ENCODE assay signal across 1 cellular context in the genomic region with DNA sequence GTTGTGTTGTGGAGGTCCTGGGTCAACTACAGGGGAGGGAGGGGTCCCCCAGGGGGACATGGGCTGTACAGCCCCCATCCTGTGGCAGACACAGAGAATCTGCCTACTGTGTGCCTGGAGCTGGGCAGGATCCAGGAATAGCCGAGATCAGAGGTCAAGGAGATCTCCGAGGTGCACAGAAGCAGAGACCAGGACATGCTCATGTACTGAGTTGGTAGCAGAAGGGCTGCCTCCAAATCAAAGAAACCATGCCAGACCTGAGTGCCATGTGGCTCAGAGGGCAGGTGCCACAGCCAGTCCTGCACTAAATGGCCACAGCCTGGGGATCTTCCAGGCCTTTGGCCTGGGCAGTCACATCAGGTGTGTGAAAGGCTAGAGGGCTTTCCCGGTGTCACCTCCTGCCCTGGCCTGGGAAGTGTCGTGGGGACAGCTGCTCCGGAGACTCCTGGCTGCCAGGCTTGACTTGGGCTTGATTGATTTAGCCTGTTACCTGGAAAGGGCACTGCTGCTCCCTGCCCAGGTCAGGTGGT.
TF ChIP-seq lines count a peak whose summit lies in the region.

No MANE protein-coding gene starts in this region.

TF ChIP-seq in HepG2, 621 proteins besides CTCF, POLR2A, EP300 and RAD21 (continued from another document):
- TF ChIP-seq, protein P1, sequence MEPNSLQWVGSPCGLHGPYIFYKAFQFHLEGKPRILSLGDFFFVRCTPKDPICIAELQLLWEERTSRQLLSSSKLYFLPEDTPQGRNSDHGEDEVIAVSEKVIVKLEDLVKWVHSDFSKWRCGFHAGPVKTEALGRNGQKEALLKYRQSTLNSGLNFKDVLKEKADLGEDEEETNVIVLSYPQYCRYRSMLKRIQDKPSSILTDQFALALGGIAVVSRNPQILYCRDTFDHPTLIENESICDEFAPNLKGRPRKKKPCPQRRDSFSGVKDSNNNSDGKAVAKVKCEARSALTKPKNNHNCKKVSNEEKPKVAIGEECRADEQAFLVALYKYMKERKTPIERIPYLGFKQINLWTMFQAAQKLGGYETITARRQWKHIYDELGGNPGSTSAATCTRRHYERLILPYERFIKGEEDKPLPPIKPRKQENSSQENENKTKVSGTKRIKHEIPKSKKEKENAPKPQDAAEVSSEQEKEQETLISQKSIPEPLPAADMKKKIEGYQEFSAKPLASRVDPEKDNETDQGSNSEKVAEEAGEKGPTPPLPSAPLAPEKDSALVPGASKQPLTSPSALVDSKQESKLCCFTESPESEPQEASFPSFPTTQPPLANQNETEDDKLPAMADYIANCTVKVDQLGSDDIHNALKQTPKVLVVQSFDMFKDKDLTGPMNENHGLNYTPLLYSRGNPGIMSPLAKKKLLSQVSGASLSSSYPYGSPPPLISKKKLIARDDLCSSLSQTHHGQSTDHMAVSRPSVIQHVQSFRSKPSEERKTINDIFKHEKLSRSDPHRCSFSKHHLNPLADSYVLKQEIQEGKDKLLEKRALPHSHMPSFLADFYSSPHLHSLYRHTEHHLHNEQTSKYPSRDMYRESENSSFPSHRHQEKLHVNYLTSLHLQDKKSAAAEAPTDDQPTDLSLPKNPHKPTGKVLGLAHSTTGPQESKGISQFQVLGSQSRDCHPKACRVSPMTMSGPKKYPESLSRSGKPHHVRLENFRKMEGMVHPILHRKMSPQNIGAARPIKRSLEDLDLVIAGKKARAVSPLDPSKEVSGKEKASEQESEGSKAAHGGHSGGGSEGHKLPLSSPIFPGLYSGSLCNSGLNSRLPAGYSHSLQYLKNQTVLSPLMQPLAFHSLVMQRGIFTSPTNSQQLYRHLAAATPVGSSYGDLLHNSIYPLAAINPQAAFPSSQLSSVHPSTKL (CRISPR knock-in tag; IDR thresholded peaks at IDR 0.05): no peak
- TF ChIP-seq ZNF703 (CRISPR knock-in tag; IDR thresholded peaks at IDR 0.05; ENCODE audit: borderline replicate concordance) (0 out of 2 replicates have a peak, but pooled peaks have one; percentile 25), HES4 (CRISPR knock-in tag; IDR thresholded peaks at IDR 0.05; ENCODE audit: borderline replicate concordance) (0 out of 2 replicates have a peak, but pooled peaks have one; percentile 49), ZFP41 (CRISPR knock-in tag; IDR thresholded peaks at IDR 0.05; ENCODE audit: borderline replicate concordance) (no peak), MAFF (IDR thresholded peaks at IDR 0.05; ENCODE audit: low read depth, low read length) (no peak), TBX2 (CRISPR knock-in tag; IDR thresholded peaks at IDR 0.05; ENCODE audit: borderline replicate concordance) (peak; percentile 46; the same call in 1 of the 2 replicates), SNAI1 (CRISPR knock-in tag; IDR thresholded peaks at IDR 0.05; ENCODE audit: borderline replicate concordance) (no peak), KLF12 (CRISPR knock-in tag; IDR thresholded peaks at IDR 0.05; ENCODE audit: borderline replicate concordance) (0 out of 2 replicates have a peak, but pooled peaks have one; percentile 31), MTA1 (CRISPR knock-in tag; IDR thresholded peaks at IDR 0.05; ENCODE audit: borderline replicate concordance) (no peak), CHCHD3 (CRISPR knock-in tag; IDR thresholded peaks at IDR 0.05) (no peak), ZNF747 (CRISPR knock-in tag; IDR thresholded peaks at IDR 0.05; ENCODE audit: borderline replicate concordance) (no peak), WIZ (CRISPR knock-in tag; IDR thresholded peaks at IDR 0.05) (no peak; the same call in 1 of the 2 replicates), ZNF746 (CRISPR knock-in tag; IDR thresholded peaks at IDR 0.05) (no peak), SP5 (CRISPR knock-in tag; IDR thresholded peaks at IDR 0.05; ENCODE audit: borderline replicate concordance, low read depth) (no peak), ZNF264 (CRISPR knock-in tag; IDR thresholded peaks at IDR 0.05) (0 out of 2 replicates have a peak, but pooled peaks have one; percentile 22), ZNF713 (CRISPR knock-in tag; IDR thresholded peaks at IDR 0.05) (no peak), MEIS2 (CRISPR knock-in tag; IDR thresholded peaks at IDR 0.05) (0 out of 2 replicates have a peak, but pooled peaks have one; percentile 34), PLRG1 (conservative IDR thresholded peaks at IDR 0.05) (no peak), POLR2G (IDR thresholded peaks at IDR 0.05; ENCODE audit: low read depth, low read length) (peak; percentile 30), ZFP62 (CRISPR knock-in tag; IDR thresholded peaks at IDR 0.05) (no peak), HNF4A (CRISPR knock-in tag; IDR thresholded peaks at IDR 0.05) (peak; percentile 53), KAT8 (CRISPR knock-in tag; IDR thresholded peaks at IDR 0.05) (no peak), YEATS4 (CRISPR knock-in tag; IDR thresholded peaks at IDR 0.05; ENCODE audit: borderline replicate concordance) (0 out of 2 replicates have a peak, but pooled peaks have one; percentile 13), NFE2 (CRISPR knock-in tag; IDR thresholded peaks at IDR 0.05) (no peak), ELF3 (CRISPR knock-in tag; IDR thresholded peaks at IDR 0.05) (no peak), THAP11 (CRISPR knock-in tag; IDR thresholded peaks at IDR 0.05) (0 out of 2 replicates have a peak, but pooled peaks have one; percentile 21), XRCC5 (optimal IDR thresholded peaks at IDR 0.05; ENCODE audit: low read length) (no peak), NR2F6 (IDR thresholded peaks at IDR 0.05) (peak; percentile 64), NR2F6 (CRISPR knock-in tag; IDR thresholded peaks at IDR 0.05) (no peak), ZNF251 (CRISPR knock-in tag; IDR thresholded peaks at IDR 0.05) (no peak)
- TF ChIP-seq, protein P2, sequence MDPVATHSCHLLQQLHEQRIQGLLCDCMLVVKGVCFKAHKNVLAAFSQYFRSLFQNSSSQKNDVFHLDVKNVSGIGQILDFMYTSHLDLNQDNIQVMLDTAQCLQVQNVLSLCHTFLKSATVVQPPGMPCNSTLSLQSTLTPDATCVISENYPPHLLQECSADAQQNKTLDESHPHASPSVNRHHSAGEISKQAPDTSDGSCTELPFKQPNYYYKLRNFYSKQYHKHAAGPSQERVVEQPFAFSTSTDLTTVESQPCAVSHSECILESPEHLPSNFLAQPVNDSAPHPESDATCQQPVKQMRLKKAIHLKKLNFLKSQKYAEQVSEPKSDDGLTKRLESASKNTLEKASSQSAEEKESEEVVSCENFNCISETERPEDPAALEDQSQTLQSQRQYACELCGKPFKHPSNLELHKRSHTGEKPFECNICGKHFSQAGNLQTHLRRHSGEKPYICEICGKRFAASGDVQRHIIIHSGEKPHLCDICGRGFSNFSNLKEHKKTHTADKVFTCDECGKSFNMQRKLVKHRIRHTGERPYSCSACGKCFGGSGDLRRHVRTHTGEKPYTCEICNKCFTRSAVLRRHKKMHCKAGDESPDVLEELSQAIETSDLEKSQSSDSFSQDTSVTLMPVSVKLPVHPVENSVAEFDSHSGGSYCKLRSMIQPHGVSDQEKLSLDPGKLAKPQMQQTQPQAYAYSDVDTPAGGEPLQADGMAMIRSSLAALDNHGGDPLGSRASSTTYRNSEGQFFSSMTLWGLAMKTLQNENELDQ (CRISPR knock-in tag; IDR thresholded peaks at IDR 0.05; ENCODE audit: borderline replicate concordance): no peak
- TF ChIP-seq, protein P3, sequence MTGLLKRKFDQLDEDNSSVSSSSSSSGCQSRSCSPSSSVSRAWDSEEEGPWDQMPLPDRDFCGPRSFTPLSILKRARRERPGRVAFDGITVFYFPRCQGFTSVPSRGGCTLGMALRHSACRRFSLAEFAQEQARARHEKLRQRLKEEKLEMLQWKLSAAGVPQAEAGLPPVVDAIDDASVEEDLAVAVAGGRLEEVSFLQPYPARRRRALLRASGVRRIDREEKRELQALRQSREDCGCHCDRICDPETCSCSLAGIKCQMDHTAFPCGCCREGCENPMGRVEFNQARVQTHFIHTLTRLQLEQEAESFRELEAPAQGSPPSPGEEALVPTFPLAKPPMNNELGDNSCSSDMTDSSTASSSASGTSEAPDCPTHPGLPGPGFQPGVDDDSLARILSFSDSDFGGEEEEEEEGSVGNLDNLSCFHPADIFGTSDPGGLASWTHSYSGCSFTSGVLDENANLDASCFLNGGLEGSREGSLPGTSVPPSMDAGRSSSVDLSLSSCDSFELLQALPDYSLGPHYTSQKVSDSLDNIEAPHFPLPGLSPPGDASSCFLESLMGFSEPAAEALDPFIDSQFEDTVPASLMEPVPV (CRISPR knock-in tag; IDR thresholded peaks at IDR 0.05): peak; percentile 5; the same call in 1 of the 2 replicates
- TF ChIP-seq, protein P4, sequence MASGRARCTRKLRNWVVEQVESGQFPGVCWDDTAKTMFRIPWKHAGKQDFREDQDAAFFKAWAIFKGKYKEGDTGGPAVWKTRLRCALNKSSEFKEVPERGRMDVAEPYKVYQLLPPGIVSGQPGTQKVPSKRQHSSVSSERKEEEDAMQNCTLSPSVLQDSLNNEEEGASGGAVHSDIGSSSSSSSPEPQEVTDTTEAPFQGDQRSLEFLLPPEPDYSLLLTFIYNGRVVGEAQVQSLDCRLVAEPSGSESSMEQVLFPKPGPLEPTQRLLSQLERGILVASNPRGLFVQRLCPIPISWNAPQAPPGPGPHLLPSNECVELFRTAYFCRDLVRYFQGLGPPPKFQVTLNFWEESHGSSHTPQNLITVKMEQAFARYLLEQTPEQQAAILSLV (CRISPR knock-in tag; IDR thresholded peaks at IDR 0.05; ENCODE audit: borderline replicate concordance): 0 out of 2 replicates have a peak, but pooled peaks have one; percentile 37
- TF ChIP-seq, protein P5, sequence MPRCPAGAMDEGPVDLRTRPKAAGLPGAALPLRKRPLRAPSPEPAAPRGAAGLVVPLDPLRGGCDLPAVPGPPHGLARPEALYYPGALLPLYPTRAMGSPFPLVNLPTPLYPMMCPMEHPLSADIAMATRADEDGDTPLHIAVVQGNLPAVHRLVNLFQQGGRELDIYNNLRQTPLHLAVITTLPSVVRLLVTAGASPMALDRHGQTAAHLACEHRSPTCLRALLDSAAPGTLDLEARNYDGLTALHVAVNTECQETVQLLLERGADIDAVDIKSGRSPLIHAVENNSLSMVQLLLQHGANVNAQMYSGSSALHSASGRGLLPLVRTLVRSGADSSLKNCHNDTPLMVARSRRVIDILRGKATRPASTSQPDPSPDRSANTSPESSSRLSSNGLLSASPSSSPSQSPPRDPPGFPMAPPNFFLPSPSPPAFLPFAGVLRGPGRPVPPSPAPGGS (CRISPR knock-in tag; IDR thresholded peaks at IDR 0.05): no peak
- TF ChIP-seq, protein P6, sequence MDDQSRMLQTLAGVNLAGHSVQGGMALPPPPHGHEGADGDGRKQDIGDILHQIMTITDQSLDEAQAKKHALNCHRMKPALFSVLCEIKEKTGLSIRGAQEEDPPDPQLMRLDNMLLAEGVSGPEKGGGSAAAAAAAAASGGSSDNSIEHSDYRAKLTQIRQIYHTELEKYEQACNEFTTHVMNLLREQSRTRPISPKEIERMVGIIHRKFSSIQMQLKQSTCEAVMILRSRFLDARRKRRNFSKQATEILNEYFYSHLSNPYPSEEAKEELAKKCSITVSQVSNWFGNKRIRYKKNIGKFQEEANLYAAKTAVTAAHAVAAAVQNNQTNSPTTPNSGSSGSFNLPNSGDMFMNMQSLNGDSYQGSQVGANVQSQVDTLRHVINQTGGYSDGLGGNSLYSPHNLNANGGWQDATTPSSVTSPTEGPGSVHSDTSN (CRISPR knock-in tag; IDR thresholded peaks at IDR 0.05; ENCODE audit: borderline replicate concordance): no peak
- TF ChIP-seq, protein P7, sequence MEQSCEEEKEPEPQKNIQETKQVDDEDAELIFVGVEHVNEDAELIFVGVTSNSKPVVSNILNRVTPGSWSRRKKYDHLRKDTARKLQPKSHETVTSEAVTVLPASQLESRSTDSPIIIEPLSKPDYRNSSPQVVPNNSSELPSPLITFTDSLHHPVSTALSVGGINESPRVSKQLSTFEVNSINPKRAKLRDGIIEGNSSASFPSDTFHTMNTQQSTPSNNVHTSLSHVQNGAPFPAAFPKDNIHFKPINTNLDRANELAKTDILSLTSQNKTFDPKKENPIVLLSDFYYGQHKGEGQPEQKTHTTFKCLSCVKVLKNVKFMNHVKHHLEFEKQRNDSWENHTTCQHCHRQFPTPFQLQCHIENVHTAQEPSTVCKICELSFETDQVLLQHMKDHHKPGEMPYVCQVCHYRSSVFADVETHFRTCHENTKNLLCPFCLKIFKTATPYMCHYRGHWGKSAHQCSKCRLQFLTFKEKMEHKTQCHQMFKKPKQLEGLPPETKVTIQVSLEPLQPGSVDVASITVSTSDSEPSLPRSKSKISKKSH (CRISPR knock-in tag; IDR thresholded peaks at IDR 0.05; ENCODE audit: borderline replicate concordance): peak; percentile 85; the same call in 1 of the 2 replicates
- TF ChIP-seq, protein P8, sequence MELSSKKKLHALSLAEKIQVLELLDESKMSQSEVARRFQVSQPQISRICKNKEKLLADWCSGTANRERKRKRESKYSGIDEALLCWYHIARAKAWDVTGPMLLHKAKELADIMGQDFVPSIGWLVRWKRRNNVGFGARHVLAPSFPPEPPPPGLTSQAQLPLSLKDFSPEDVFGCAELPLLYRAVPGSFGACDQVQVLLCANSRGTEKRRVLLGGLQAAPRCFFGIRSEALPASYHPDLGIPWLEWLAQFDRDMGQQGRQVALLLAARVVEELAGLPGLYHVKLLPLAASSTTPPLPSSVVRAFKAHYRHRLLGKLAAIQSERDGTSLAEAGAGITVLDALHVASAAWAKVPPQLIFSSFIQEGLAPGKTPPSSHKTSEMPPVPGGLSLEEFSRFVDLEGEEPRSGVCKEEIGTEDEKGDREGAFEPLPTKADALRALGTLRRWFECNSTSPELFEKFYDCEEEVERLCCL (CRISPR knock-in tag; IDR thresholded peaks at IDR 0.05; ENCODE audit: borderline replicate concordance): no peak
